ENCODE assay signal across 5 cellular contexts in the genomic region with DNA sequence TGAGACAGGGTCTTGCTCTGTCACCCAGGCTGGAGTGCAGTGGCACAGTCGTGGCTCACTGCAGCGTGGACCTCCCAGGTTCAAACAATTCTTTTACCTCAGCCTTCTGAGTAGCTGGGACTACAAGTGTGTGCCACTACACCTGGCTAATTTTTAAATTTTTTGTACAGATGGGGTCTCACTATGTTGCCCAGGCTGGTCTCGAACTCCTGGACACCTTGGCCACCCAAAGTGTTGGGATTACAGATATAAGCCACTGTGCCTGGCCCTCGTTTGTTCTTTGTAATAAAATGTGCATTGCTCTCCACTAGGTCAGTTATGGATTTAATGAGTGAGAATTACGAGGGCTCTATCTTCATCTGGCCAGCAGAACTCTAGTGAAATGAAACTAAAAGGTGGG. TPM values are rescaled to one million over a fixed set of nuclear protein-coding genes. Genes with fewer than 3 reads are reported as not detected.
"Had no signal": no experiment of that assay in that cellular context is flagged by ENCODE, and none has a peak within 500 bp of the region (broad histone marks: within the 10 kb centered on the region; RNA-seq: fewer than 3 reads in every experiment).

No MANE protein-coding gene starts in this region.

RNA-seq across cellular contexts. Expression of a gene that starts 24.0 kb away (rescaled TPM):
- total RNA-seq: natural killer cell; natural killer cell treated with Interleukin-12 subunit alpha and Interleukin-12 subunit beta and Interleukin-15 and Interleukin-18, amount 100 ng/mL, for 72 hours; occipital lobe; posterior vena cava; progenitor cell of endocrine pancreas had no signal
